Comparison of ENCODE assay signal across 22 cellular contexts in the genomic region with DNA sequence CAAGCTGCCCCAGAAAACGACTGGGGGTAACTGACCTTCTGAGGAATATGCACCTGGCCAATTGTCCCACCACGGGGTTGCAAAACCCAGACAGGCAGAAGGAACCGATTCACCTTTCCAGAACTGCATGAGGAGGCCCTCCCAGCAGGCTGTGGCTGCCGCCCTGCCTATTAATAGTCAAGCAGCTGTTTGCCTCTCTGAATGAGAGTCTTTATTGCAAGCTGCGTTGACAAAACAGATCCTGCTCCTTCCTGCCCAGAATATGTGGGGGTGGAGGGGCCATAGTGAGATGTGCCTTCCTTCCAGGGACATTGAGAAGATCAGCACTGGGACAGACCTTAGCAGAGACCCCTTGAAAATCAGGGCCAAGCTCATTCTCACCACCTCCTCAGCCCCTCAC. TPM values are rescaled to one million over a fixed set of nuclear protein-coding genes. Genes with fewer than 3 reads are reported as not detected.
DNase-seq lines count a peak whose midpoint lies in the region; ATAC-seq and TF ChIP-seq lines count a peak whose summit lies in the region.
"Had no signal": no experiment of that assay in that cellular context is flagged by ENCODE, and none has a peak within 500 bp of the region (broad histone marks: within the 10 kb centered on the region; RNA-seq: fewer than 3 reads in every experiment).

No MANE protein-coding gene starts in this region.

- H3K9me3 Mint-ChIP-seq in activated CD8-positive, alpha-beta T cell treated with anti-CD3 and anti-CD28 coated beads for 36 hours = no peaks in the 10 kb centered on the region

- H3K36me3 Mint-ChIP-seq in activated CD8-positive, alpha-beta T cell treated with anti-CD3 and anti-CD28 coated beads for 36 hours (ENCODE audit: low read depth) = no peaks in the 10 kb centered on the region
- H3K36me3 Mint-ChIP-seq: naive B cell had no signal

- no peak for ATAC-seq in activated CD8-positive, alpha-beta T cell treated with anti-CD3 and anti-CD28 coated beads for 36 hours
- ATAC-seq: left lobe of liver had no signal

- peak; percentile 75 for DNase-seq in DMS 273 (lab: John Stamatoyannopoulos, UW; ENCODE audit: unreplicated experiment)
- peak; percentile 85 for DNase-seq in NCI-H69 (lab: John Stamatoyannopoulos, UW)
- DNase-seq in epidermal melanocyte (ENCODE audit: insufficient read length, low spot score) = peak; percentile 67
- DNase-seq in pons (ENCODE audit: low spot score) = peak; percentile 93
- no peak for DNase-seq in activated CD8-positive, alpha-beta T cell treated with anti-CD3 and anti-CD28 coated beads for 36 hours
- no peak for DNase-seq in HEK293T (ENCODE audit: extremely low spot score)
- DNase-seq in cerebellar nuclear complex (lab: John Stamatoyannopoulos, UW) = no peak
- DNase-seq in stimulated activated CD4-positive, alpha-beta T cell treated with anti-CD3 and anti-CD28 coated beads, Interleukin-4, amount 100 ng/mL, for 1 hour = no peak
- DNase-seq: activated gamma-delta T cell; AML-193; dermis blood vessel endothelial cell; DMS79; naive B cell; NCI-H1092; NCI-H446 treated with DMSO at 0.1 percent for 48 hours; Peyer's patch; stimulated activated CD4-positive, alpha-beta T cell treated with anti-CD3 and anti-CD28 coated beads, Interleukin-4, amount 100 ng/mL, for 4 hours; T-helper 1 cell; trophoblast cell had no signal

- intact Hi-C loops in activated CD8-positive, alpha-beta T cell treated with anti-CD3 and anti-CD28 coated beads for 36 hours (cut with micrococcal nuclease) = no loop called here

- POLR2A ChIA-PET in activated CD8-positive, alpha-beta T cell treated with anti-CD3 and anti-CD28 coated beads for 36 hours (lab: Charles Lee) = no interaction called here
- POLR2A ChIA-PET in HEK293T (lab: Yijun Ruan, JAX) = interaction anchor here (1.0 kb wide), 1 partner anchor 11 kb away, joined by 4 read pairs; no protein-coding TSS in a partner anchor

- H3K27me3 Mint-ChIP-seq in activated CD8-positive, alpha-beta T cell treated with anti-CD3 and anti-CD28 coated beads for 36 hours = peaks cover 2% of the 10 kb centered on the region

- TF ChIP-seq CTCF in activated CD8-positive, alpha-beta T cell treated with anti-CD3 and anti-CD28 coated beads for 36 hours (IDR thresholded peaks at IDR 0.05) = no peak

- CTCF ChIA-PET in activated CD8-positive, alpha-beta T cell treated with anti-CD3 and anti-CD28 coated beads for 36 hours (lab: Charles Lee) = interaction anchor here (1.9 kb wide), 1 partner anchor 11 kb away, joined by 7 read pairs; no protein-coding TSS in a partner anchor
- CTCF ChIA-PET in HEK293T (lab: Yijun Ruan, JAX) = interaction anchor here (0.9 kb wide), 1 partner anchor 11 kb away, joined by 3 read pairs; no protein-coding TSS in a partner anchor

- H3K4me1 Mint-ChIP-seq in activated CD8-positive, alpha-beta T cell treated with anti-CD3 and anti-CD28 coated beads for 36 hours (ENCODE audit: low read depth) = peaks cover 11% of the 10 kb centered on the region
- H3K4me1 Mint-ChIP-seq: naive B cell had no signal

- H3K4me3 Mint-ChIP-seq in activated CD8-positive, alpha-beta T cell treated with anti-CD3 and anti-CD28 coated beads for 36 hours = no peak overlapping the region
- H3K4me3 Mint-ChIP-seq: naive B cell had no signal

- no peak overlapping the region for H3K27ac Mint-ChIP-seq in activated CD8-positive, alpha-beta T cell treated with anti-CD3 and anti-CD28 coated beads for 36 hours

TF ChIP-seq in HEK293T, 16 proteins besides CTCF, POLR2A, EP300 and RAD21:
- TF ChIP-seq ELF4 (IDR thresholded peaks at IDR 0.05) (no peak), CTBP1 (IDR thresholded peaks at IDR 0.05; ENCODE audit: borderline replicate concordance) (no peak), TARDBP (IDR thresholded peaks at IDR 0.05) (no peak), ARNT (IDR thresholded peaks at IDR 0.05) (no peak), ZNF384 (IDR thresholded peaks at IDR 0.05) (no peak)
- TF ChIP-seq, protein P1, sequence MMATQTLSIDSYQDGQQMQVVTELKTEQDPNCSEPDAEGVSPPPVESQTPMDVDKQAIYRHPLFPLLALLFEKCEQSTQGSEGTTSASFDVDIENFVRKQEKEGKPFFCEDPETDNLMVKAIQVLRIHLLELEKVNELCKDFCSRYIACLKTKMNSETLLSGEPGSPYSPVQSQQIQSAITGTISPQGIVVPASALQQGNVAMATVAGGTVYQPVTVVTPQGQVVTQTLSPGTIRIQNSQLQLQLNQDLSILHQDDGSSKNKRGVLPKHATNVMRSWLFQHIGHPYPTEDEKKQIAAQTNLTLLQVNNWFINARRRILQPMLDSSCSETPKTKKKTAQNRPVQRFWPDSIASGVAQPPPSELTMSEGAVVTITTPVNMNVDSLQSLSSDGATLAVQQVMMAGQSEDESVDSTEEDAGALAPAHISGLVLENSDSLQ (IDR thresholded peaks at IDR 0.05) = no peak

RNA-seq across cellular contexts. Expression of a gene that starts 18.3 kb away (rescaled TPM):
- total RNA-seq in activated CD8-positive, alpha-beta T cell treated with anti-CD3 and anti-CD28 coated beads for 36 hours = 100 to 1,000 TPM; 114 to 117 TPM

RNA-seq across cellular contexts. Expression of a gene that starts 36.5 kb away (rescaled TPM):
- not detected for total RNA-seq in activated CD8-positive, alpha-beta T cell treated with anti-CD3 and anti-CD28 coated beads for 36 hours
- total RNA-seq: ascending aorta, Peyer's patch had no signal

RNA-seq across cellular contexts. Expression of a gene that starts 49.6 kb away (rescaled TPM):
- not detected for total RNA-seq in activated CD8-positive, alpha-beta T cell treated with anti-CD3 and anti-CD28 coated beads for 36 hours
- total RNA-seq: ascending aorta, dermis blood vessel endothelial cell, HT1080, left lobe of liver had no signal

Comparison
In these comparisons a context has a peak if more than half of its experiments do, and no peak if none do; other contexts are left out.
1. DNase-seq: peak in DMS 273 (single experiment), NCI-H69 (single experiment), epidermal melanocyte (single experiment) and pons (single experiment); none in activated CD8-positive, alpha-beta T cell treated with anti-CD3 and anti-CD28 coated beads for 36 hours (single experiment), HEK293T (single experiment), cerebellar nuclear complex (0 of 2) and stimulated activated CD4-positive, alpha-beta T cell treated with anti-CD3 and anti-CD28 coated beads, Interleukin-4, amount 100 ng/mL, for 1 hour (single experiment).